Comparison of ENCODE assay signal across 20 cellular contexts in the genomic region with DNA sequence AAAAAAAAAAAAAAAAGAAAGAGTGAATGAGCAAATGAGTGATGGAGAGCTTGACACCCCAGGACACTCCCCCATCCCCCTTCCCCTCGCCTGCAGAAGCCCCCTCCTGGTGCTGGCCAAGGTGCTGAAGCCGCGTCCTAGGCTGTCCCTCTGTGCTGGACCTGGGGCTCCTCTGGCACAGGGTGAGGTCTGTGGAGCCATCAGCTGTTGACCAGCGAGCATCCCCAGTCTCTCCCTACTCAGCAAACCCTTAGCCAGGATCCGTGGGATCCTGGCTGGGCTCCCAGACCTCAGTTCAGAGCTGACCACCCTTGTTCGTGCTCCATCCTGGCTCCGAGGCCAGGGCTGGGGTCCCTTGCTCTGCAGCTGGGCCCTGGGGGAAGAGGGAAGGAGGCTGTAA. TPM values are rescaled to one million over a fixed set of nuclear protein-coding genes. Genes with fewer than 3 reads are reported as not detected.
DNase-seq lines count a peak whose midpoint lies in the region; ATAC-seq and TF ChIP-seq lines count a peak whose summit lies in the region.
"Had no signal": no experiment of that assay in that cellular context is flagged by ENCODE, and none has a peak within 500 bp of the region (broad histone marks: within the 10 kb centered on the region; RNA-seq: fewer than 3 reads in every experiment).

No MANE protein-coding gene starts in this region.

- peak; percentile 2 for DNase-seq in stimulated activated naive CD8-positive, alpha-beta T cell treated with anti-CD3 and anti-CD28 coated beads, Interleukin-15, Interleukin-2, amounts not matched to agents 100 U/mL and 50 U/mL, for 24 hours
- DNase-seq in stimulated activated naive CD8-positive, alpha-beta T cell treated with anti-CD3 and anti-CD28 coated beads, Interleukin-15, amount 100 ng/mL, for 72 hours, result no peak
- peak; percentile 14 for DNase-seq in glutamatergic neuron
- peak; percentile 32 to 48 for DNase-seq in mesothelial cell of epicardium (ENCODE audit: low spot score in 2 of 2, unreplicated experiment in 2 of 2)
- no peak for DNase-seq in medulla oblongata (ENCODE audit: extremely low spot score)
- no peak for DNase-seq in germinal center (ENCODE audit: low spot score)
- DNase-seq in DMS53 treated with DMSO at 0.1 percent for 48 hours (lab: John Stamatoyannopoulos, UW; ENCODE audit: unreplicated experiment), result no peak
- DNase-seq: activated naive CD4-positive, alpha-beta T cell; activated T-cell treated with anti-CD3 and anti-CD28 coated beads for 4 hours; amygdala; caudate nucleus; CD4-positive, CD25-positive, alpha-beta regulatory T cell; erythroblast; foreskin melanocyte; GOT3; NCI-H146; NCI-H526 had no signal

- TF ChIP-seq CTCF in glutamatergic neuron (IDR thresholded peaks at IDR 0.05; ENCODE audit: partially characterized antibody, unreplicated experiment) (no peak), mesothelial cell of epicardium (IDR thresholded peaks at IDR 0.05; ENCODE audit: unreplicated experiment) (no peak)

- H3K9me3 Mint-ChIP-seq in stimulated activated naive CD8-positive, alpha-beta T cell treated with anti-CD3 and anti-CD28 coated beads, Interleukin-15, amount 100 ng/mL, for 72 hours, result peaks cover 14 to 16% of the 10 kb centered on the region in 2 donors
- H3K9me3 Mint-ChIP-seq in glutamatergic neuron (ENCODE audit: unreplicated experiment), result peaks cover 7% of the 10 kb centered on the region
- H3K9me3 Mint-ChIP-seq in mesothelial cell of epicardium, result peaks cover 19% of the 10 kb centered on the region

- H3K36me3 Mint-ChIP-seq in glutamatergic neuron (ENCODE audit: unreplicated experiment), result peaks cover 7% of the 10 kb centered on the region
- no peaks in the 10 kb centered on the region for H3K36me3 Mint-ChIP-seq in mesothelial cell of epicardium
- H3K36me3 Mint-ChIP-seq: CD4-positive, CD25-positive, alpha-beta regulatory T cell had no signal

- H3K4me3 Mint-ChIP-seq in stimulated activated naive CD8-positive, alpha-beta T cell treated with anti-CD3 and anti-CD28 coated beads, Interleukin-15, amount 100 ng/mL, for 72 hours, result no peak overlapping the region
- no peak overlapping the region for H3K4me3 Mint-ChIP-seq in glutamatergic neuron (ENCODE audit: unreplicated experiment)
- no peak overlapping the region for H3K4me3 Mint-ChIP-seq in mesothelial cell of epicardium
- H3K4me3 Mint-ChIP-seq: CD4-positive, CD25-positive, alpha-beta regulatory T cell; stimulated activated memory B cell treated with anti-CD40 and anti-IgM and Interleukin-4, amounts not matched to agents 10 μg/mL and 1 μg/mL and 100 μg/mL, for 72 hours had no signal

- H3K4me1 Mint-ChIP-seq in stimulated activated naive CD8-positive, alpha-beta T cell treated with anti-CD3 and anti-CD28 coated beads, Interleukin-15, amount 100 ng/mL, for 72 hours, result peaks cover 21% of the 10 kb centered on the region
- H3K4me1 Mint-ChIP-seq in glutamatergic neuron (ENCODE audit: low read depth, unreplicated experiment) (peaks cover 2% of the 10 kb centered on the region), mesothelial cell of epicardium (peaks cover 15% of the 10 kb centered on the region)

- H3K27me3 Mint-ChIP-seq in stimulated activated naive CD8-positive, alpha-beta T cell treated with anti-CD3 and anti-CD28 coated beads, Interleukin-15, amount 100 ng/mL, for 72 hours, result peaks cover 79% of the 10 kb centered on the region
- peaks cover 9% of the 10 kb centered on the region for H3K27me3 Mint-ChIP-seq in glutamatergic neuron (ENCODE audit: unreplicated experiment)
- peaks cover 68% of the 10 kb centered on the region for H3K27me3 Mint-ChIP-seq in mesothelial cell of epicardium (ENCODE audit: low read depth)

- ATAC-seq in stimulated activated naive CD8-positive, alpha-beta T cell treated with anti-CD3 and anti-CD28 coated beads, Interleukin-15, Interleukin-2, amounts not matched to agents 100 U/mL and 50 U/mL, for 24 hours, result no peak
- ATAC-seq in stimulated activated naive CD8-positive, alpha-beta T cell treated with anti-CD3 and anti-CD28 coated beads, Interleukin-15, amount 100 ng/mL, for 72 hours, result no peak
- ATAC-seq in GM18873 (IDR thresholded peaks at IDR 0.05; ENCODE audit: low FRiP score, unreplicated experiment), result no peak
- ATAC-seq: K562; stimulated activated memory B cell treated with anti-CD40 and anti-IgM and Interleukin-4, amounts not matched to agents 10 μg/mL and 1 μg/mL and 100 μg/mL, for 72 hours had no signal

- no peak overlapping the region for H3K27ac Mint-ChIP-seq in stimulated activated naive CD8-positive, alpha-beta T cell treated with anti-CD3 and anti-CD28 coated beads, Interleukin-15, amount 100 ng/mL, for 72 hours
- H3K27ac Mint-ChIP-seq in glutamatergic neuron (ENCODE audit: unreplicated experiment), result no peak overlapping the region
- no peak overlapping the region for H3K27ac Mint-ChIP-seq in mesothelial cell of epicardium
- H3K27ac Mint-ChIP-seq: CD4-positive, CD25-positive, alpha-beta regulatory T cell; stimulated activated memory B cell treated with anti-CD40 and anti-IgM and Interleukin-4, amounts not matched to agents 10 μg/mL and 1 μg/mL and 100 μg/mL, for 72 hours had no signal

RNA-seq across cellular contexts. Expression of gene KIF26A, which starts 5.4 kb away (rescaled TPM):
- total RNA-seq in glutamatergic neuron (ENCODE audit: unreplicated experiment) (5.9 TPM), mesothelial cell of epicardium (18.4 to 20.0 TPM (median 19.4 TPM) in 3 replicates)

RNA-seq across cellular contexts. Expression of gene ASPG, which starts 47.5 kb away (rescaled TPM):
- not detected for total RNA-seq in glutamatergic neuron (ENCODE audit: unreplicated experiment)
- 3.3 to 4.0 TPM (median 3.6 TPM) in 3 replicates for total RNA-seq in mesothelial cell of epicardium
- total RNA-seq: CD4-positive, CD25-positive, alpha-beta regulatory T cell had no signal

Comparison
In these comparisons a context has a peak if more than half of its experiments do, and no peak if none do; other contexts are left out.
1. DNase-seq: peak in stimulated activated naive CD8-positive, alpha-beta T cell treated with anti-CD3 and anti-CD28 coated beads, Interleukin-15, Interleukin-2, amounts not matched to agents 100 U/mL and 50 U/mL, for 24 hours (single experiment), glutamatergic neuron (single experiment) and mesothelial cell of epicardium (2 of 2); none in stimulated activated naive CD8-positive, alpha-beta T cell treated with anti-CD3 and anti-CD28 coated beads, Interleukin-15, amount 100 ng/mL, for 72 hours (0 of 2), medulla oblongata (single experiment), germinal center (single experiment) and DMS53 treated with DMSO at 0.1 percent for 48 hours (single experiment).